In genomic region chr11:69339916-69340565, GRCh38 we compare ENCODE assay signal across 30 cellular contexts. TPM values are rescaled to one million over a fixed set of nuclear protein-coding genes. Genes with fewer than 3 reads are reported as not detected.
DNase-seq lines count a peak whose midpoint lies in the region; ATAC-seq, FAIRE-seq and TF ChIP-seq lines count a peak whose summit lies in the region.
"Had no signal": no experiment of that assay in that cellular context is flagged by ENCODE, and none has a peak within 500 bp of the region (broad histone marks: within the 10 kb centered on the region; RNA-seq: fewer than 3 reads in every experiment).

No MANE protein-coding gene starts in this region.

- H3K27ac ChIP-seq in IMR-90 (ENCODE audit: insufficient read depth, low read length) (no peak overlapping the region), neuronal stem cell (replicated peaks; ENCODE audit: low read length) (no peak overlapping the region), OCI-LY7 (ENCODE audit: low read depth, low read length, poor library complexity, severe bottlenecking) (no peak overlapping the region)
- H3K27ac ChIP-seq: adrenal gland, BLaER1, heart left ventricle, neutrophil, psoas muscle, RWPE1, testis had no signal

- peaks cover 12% of the 10 kb centered on the region; the same call in 1 of the 2 replicates for H3K9me1 ChIP-seq in IMR-90 (ENCODE audit: insufficient read depth, low read length)

- peak overlapping the region; percentile 92 for H2AK5ac ChIP-seq in IMR-90 (ENCODE audit: low read depth, low read length)
- no peak overlapping the region for H2AK5ac ChIP-seq in neuronal stem cell (ENCODE audit: low read depth, low read length)

- H3K4me3 ChIP-seq in IMR-90 (ENCODE audit: insufficient read depth, low read depth, low read length) = no peak overlapping the region
- H3K4me3 ChIP-seq in neuronal stem cell (ENCODE audit: low read length in 2 of 2) = peak overlapping the region in 1 of 2 donors; percentile 23
- H3K4me3 ChIP-seq in OCI-LY7 (ENCODE audit: low read depth, low read length, poor library complexity, severe bottlenecking) = no peak overlapping the region
- H3K4me3 ChIP-seq: adrenal gland, BLaER1, heart left ventricle, psoas muscle, testis had no signal

- H2BK20ac ChIP-seq in IMR-90 (ENCODE audit: low read depth, low read length) = peak overlapping the region; percentile 14; the same call in 1 of the 2 replicates

- H3K56ac ChIP-seq in IMR-90 (ENCODE audit: extremely low read depth, insufficient read depth, low read length) = no peak overlapping the region

- no peak overlapping the region for H4K5ac ChIP-seq in IMR-90 (ENCODE audit: low read depth, low read length)

- H4K8ac ChIP-seq in IMR-90 (ENCODE audit: low read depth in 2 of 2, low read length in 2 of 2) (no peak overlapping the region), neuronal stem cell (ENCODE audit: low read depth, low read length) (no peak overlapping the region)

- H3K23ac ChIP-seq in IMR-90 (ENCODE audit: low read depth, low read length) = no peak overlapping the region
- H3K23ac ChIP-seq in neuronal stem cell (ENCODE audit: low read depth, low read length, poor library complexity) = no peak overlapping the region

- 0 out of 2 replicates have a peak, but pooled peaks cover 2% of the 10 kb centered on the region for H3K9me3 ChIP-seq in IMR-90 (ENCODE audit: control insufficient read depth, insufficient read depth, low read length)
- H3K9me3 ChIP-seq in neuronal stem cell (replicated peaks in 1 of 2; ENCODE audit: control insufficient read depth in 2 of 2, insufficient read depth in 1 of 2, low read depth in 1 of 2, low read length in 2 of 2) = no peaks in the 10 kb centered on the region
- H3K9me3 ChIP-seq in OCI-LY7 (ENCODE audit: low read length) = no peaks in the 10 kb centered on the region
- H3K9me3 ChIP-seq: adrenal gland, heart left ventricle, neutrophil, psoas muscle, testis had no signal

- ATAC-seq in IMR-90 (ENCODE audit: low read depth) = no peak
- ATAC-seq: heart left ventricle; psoas muscle; stimulated activated effector memory CD8-positive, alpha-beta T cell treated with anti-CD3 and anti-CD28 coated beads, Interleukin-12 subunit alpha, Interleukin-12 subunit beta, amount 100 ng/mL, for 72 hours had no signal

- H2AFZ ChIP-seq in IMR-90 (replicated peaks; ENCODE audit: low read length, poor library complexity) (no peak overlapping the region), neuronal stem cell (ENCODE audit: low read length) (no peak overlapping the region), OCI-LY7 (ENCODE audit: low read length) (no peak overlapping the region)

- no peak overlapping the region for H3K18ac ChIP-seq in IMR-90 (ENCODE audit: low read depth, low read length)
- H3K18ac ChIP-seq in neuronal stem cell (ENCODE audit: low read length) = peak overlapping the region; percentile 49

- peak overlapping the region; percentile 89 for H3K27ac Mint-ChIP-seq in activated naive CD4-positive, alpha-beta T cell treated with anti-CD3 and anti-CD28 coated beads, Interleukin-2, amount 50 U/mL, for 24 hours
- H3K27ac Mint-ChIP-seq: T-helper 1 cell treated with Interleukin-12 subunit alpha and Interleukin-12 subunit beta and Interleukin-4 antibody, amounts not matched to agents 30 μg/mL and 1 μg/mL, for 36 hours had no signal

- no peaks in the 10 kb centered on the region for H3K9me3 Mint-ChIP-seq in activated naive CD4-positive, alpha-beta T cell treated with anti-CD3 and anti-CD28 coated beads, Interleukin-2, amount 50 U/mL, for 24 hours

- FAIRE-seq in RCC 7860 (lab: Jason Lieb, UNC) = no peak
- FAIRE-seq: GM18507 had no signal

- TF ChIP-seq CTCF in IMR-90 (conservative IDR thresholded peaks at IDR 0.05; ENCODE audit: low read depth, low read length) (no peak), OCI-LY7 (conservative IDR thresholded peaks at IDR 0.05; ENCODE audit: low read length) (no peak)

- H3K4me1 ChIP-seq in IMR-90 (ENCODE audit: control insufficient read depth, insufficient read depth, low read length) (peaks cover 7% of the 10 kb centered on the region), neuronal stem cell (ENCODE audit: control insufficient read depth in 2 of 2, insufficient read depth in 1 of 2, low read depth in 1 of 2, low read length in 2 of 2) (peaks cover 0 to 1% of the 10 kb centered on the region in 2 donors), OCI-LY7 (ENCODE audit: insufficient read depth, low read length, poor library complexity, severe bottlenecking) (peaks cover 8% of the 10 kb centered on the region)
- H3K4me1 ChIP-seq: adrenal gland, psoas muscle, testis had no signal

- no peak overlapping the region for H3K4me2 ChIP-seq in IMR-90 (ENCODE audit: low read depth, low read length)
- H3K4me2 ChIP-seq in neuronal stem cell (ENCODE audit: insufficient read depth, low read length, poor library complexity, severe bottlenecking) = no peak overlapping the region
- no peak overlapping the region for H3K4me2 ChIP-seq in OCI-LY7 (ENCODE audit: low read length)
- H3K4me2 ChIP-seq: BLaER1 had no signal

- no peaks in the 10 kb centered on the region for H3K9me2 ChIP-seq in OCI-LY7 (ENCODE audit: insufficient read depth, low read length)

- H3K36me3 ChIP-seq in IMR-90 (ENCODE audit: control insufficient read depth, insufficient read depth, low read length) = no peaks in the 10 kb centered on the region
- H3K36me3 ChIP-seq in neuronal stem cell (replicated peaks in 1 of 2; ENCODE audit: control insufficient read depth in 2 of 2, insufficient read depth in 2 of 2, low read length in 2 of 2) = no peaks in the 10 kb centered on the region
- H3K36me3 ChIP-seq in OCI-LY7 (ENCODE audit: insufficient read depth, low read length) = no peaks in the 10 kb centered on the region
- H3K36me3 ChIP-seq: adrenal gland, BLaER1, heart left ventricle, neutrophil had no signal

- WGBS in IMR-90 (ENCODE audit: extremely low coverage in 2 of 2, insufficient read length in 1 of 2), 2 experiments = no CpG with 5 or more reads among the region's 6 CpGs
- no CpG with 5 or more reads among the region's 6 CpGs for WGBS in neuronal stem cell (ENCODE audit: extremely low coverage in 2 of 2, insufficient read length in 2 of 2, insufficient replicate concordance in 1 of 2), 2 donors

- H3K14ac ChIP-seq in IMR-90 (replicated peaks; ENCODE audit: low read depth, low read length) (0 out of 2 replicates have a peak overlapping the region, but pooled peaks have one; percentile 41), neuronal stem cell (ENCODE audit: low read length) (no peak overlapping the region)

- BruUV-seq in IMR-90 (replicated peaks; lab: Mats Ljungman, UMichigan) (no TSS peak), OCI-LY7 (replicated peaks; lab: Mats Ljungman, UMichigan) (no TSS peak)

- dilution Hi-C loops in IMR-90 (cut with HindIII; ENCODE audit: low sequenced_read_pairs, unreplicated experiment) = no loop called here

- no peak overlapping the region; the same call in 1 of the 2 replicates for H3K4ac ChIP-seq in IMR-90 (ENCODE audit: low read depth, low read length)
- H3K4ac ChIP-seq in neuronal stem cell (ENCODE audit: low read length) = no peak overlapping the region

- in situ Hi-C loops in IMR-90 (cut with MboI; ENCODE audit: low sequenced_read_pairs) = no loop called here

- H3K79me1 ChIP-seq in IMR-90 (ENCODE audit: low read depth in 1 of 2, low read length in 2 of 2) (peaks cover under 1 to 58% of the 10 kb centered on the region in 2 experiments; a peak in 3 of 4 replicates), neuronal stem cell (ENCODE audit: low read depth, low read length) (no peaks in the 10 kb centered on the region)

- H3K4me1 Mint-ChIP-seq in activated naive CD4-positive, alpha-beta T cell treated with anti-CD3 and anti-CD28 coated beads, Interleukin-2, amount 50 U/mL, for 24 hours = peaks cover 43% of the 10 kb centered on the region
- H3K4me1 Mint-ChIP-seq: brain had no signal

- H3K4me3 Mint-ChIP-seq in activated naive CD4-positive, alpha-beta T cell treated with anti-CD3 and anti-CD28 coated beads, Interleukin-2, amount 50 U/mL, for 24 hours = peak overlapping the region; percentile 54
- H3K4me3 Mint-ChIP-seq: brain; stimulated activated effector memory CD8-positive, alpha-beta T cell treated with anti-CD3 and anti-CD28 coated beads, Interleukin-12 subunit alpha, Interleukin-12 subunit beta, amount 100 ng/mL, for 72 hours; T-helper 1 cell treated with Interleukin-12 subunit alpha and Interleukin-12 subunit beta and Interleukin-4 antibody, amounts not matched to agents 30 μg/mL and 1 μg/mL, for 36 hours had no signal

- peak overlapping the region; percentile 76; the same call in 2 of the 3 replicates for H2BK15ac ChIP-seq in IMR-90 (ENCODE audit: low read depth, low read length)
- no peak overlapping the region for H2BK15ac ChIP-seq in neuronal stem cell (ENCODE audit: low read length)

- no peak overlapping the region for H2AK9ac ChIP-seq in IMR-90 (replicated peaks; ENCODE audit: low read depth, low read length, poor library complexity)

- peaks cover 4% of the 10 kb centered on the region for H3K36me3 Mint-ChIP-seq in activated naive CD4-positive, alpha-beta T cell treated with anti-CD3 and anti-CD28 coated beads, Interleukin-2, amount 50 U/mL, for 24 hours
- H3K36me3 Mint-ChIP-seq: brain had no signal

- H2BK5ac ChIP-seq in IMR-90 (ENCODE audit: low read depth, low read length, poor library complexity, severe bottlenecking) (no peak overlapping the region), neuronal stem cell (ENCODE audit: low read length) (no peak overlapping the region)

- no peaks in the 10 kb centered on the region for H3K27me3 ChIP-seq in IMR-90 (ENCODE audit: control insufficient read depth, insufficient read depth, low read length)
- H3K27me3 ChIP-seq in neuronal stem cell (ENCODE audit: control insufficient read depth in 3 of 3, insufficient read depth in 3 of 3, low read depth in 1 of 3, low read length in 3 of 3) = no peaks in the 10 kb centered on the region
- H3K27me3 ChIP-seq: adrenal gland, BLaER1, heart left ventricle, neutrophil, testis had no signal

- POLR2A ChIA-PET in IMR-90 (lab: Charles Lee; ENCODE audit: unreplicated experiment) = no interaction called here
- POLR2A ChIA-PET in OCI-LY7 (lab: Charles Lee) = no interaction called here

- TF ChIP-seq POLR2A in IMR-90 (IDR thresholded peaks at IDR 0.05; ENCODE audit: low read depth, low read length) = no peak

- intact Hi-C loops in IMR-90 (cut with micrococcal nuclease) (no loop called here), OCI-LY7 (cut with micrococcal nuclease; ENCODE audit: unreplicated experiment) (no loop called here)

- H2BK12ac ChIP-seq in neuronal stem cell (ENCODE audit: low read length) = no peak overlapping the region

- H4K91ac ChIP-seq in IMR-90 (ENCODE audit: insufficient read depth, low read depth, low read length) (no peak overlapping the region), neuronal stem cell (ENCODE audit: low read depth, low read length, poor library complexity) (no peak overlapping the region)

- no peaks in the 10 kb centered on the region for H3K79me2 ChIP-seq in OCI-LY7 (ENCODE audit: insufficient read depth, low read depth, low read length)

- no peak overlapping the region for H3K9ac ChIP-seq in IMR-90 (ENCODE audit: low read depth, low read length)
- H3K9ac ChIP-seq in neuronal stem cell (ENCODE audit: low read depth, low read length, poor library complexity) = no peak overlapping the region
- H3K9ac ChIP-seq: BLaER1 had no signal

- DNase-seq in activated T-cell treated with anti-CD3 and anti-CD28 coated beads for 4 hours (peak; percentile 3), IMR-90 (no peak), neuronal stem cell (ENCODE audit: low spot score) (no peak), RCC 7860 (ENCODE audit: low spot score) (no peak), OCI-LY7 (ENCODE audit: low spot score) (no peak), SW480 (ENCODE audit: low spot score) (no peak)
- no peak for DNase-seq in activated T-cell treated with anti-CD3 and anti-CD28 coated beads, Interleukin-2, amount 50 U/mL, for 1 hour
- DNase-seq: effector CD8-positive, alpha-beta T cell; erythroblast; foreskin fibroblast; GDM1; GOT3; heart left ventricle; mammary epithelial cell; NCI-H1048; NCI-H2029; NCI-H2227 treated with DMSO at 0.1 percent for 48 hours; NCI-H774; psoas muscle; testis had no signal

- TF ChIP-seq RAD21 in IMR-90 (IDR thresholded peaks at IDR 0.05; ENCODE audit: low read length) = no peak

- no peaks in the 10 kb centered on the region for H3K27me3 Mint-ChIP-seq in activated naive CD4-positive, alpha-beta T cell treated with anti-CD3 and anti-CD28 coated beads, Interleukin-2, amount 50 U/mL, for 24 hours

- H2BK120ac ChIP-seq in IMR-90 (ENCODE audit: low read depth, low read length) (no peak overlapping the region), neuronal stem cell (ENCODE audit: low read depth, low read length) (no peak overlapping the region)

- CTCF ChIA-PET in IMR-90 (lab: Yijun Ruan, JAX) = no interaction called here
- CTCF ChIA-PET in OCI-LY7 (lab: Charles Lee; ENCODE audit: unreplicated experiment) = no interaction called here

- no peaks in the 10 kb centered on the region for H4K20me1 ChIP-seq in IMR-90 (ENCODE audit: insufficient read depth, low read length)
- no peaks in the 10 kb centered on the region for H4K20me1 ChIP-seq in OCI-LY7 (ENCODE audit: insufficient read depth, low read length)
- H4K20me1 ChIP-seq: BLaER1 had no signal

RNA-seq across cellular contexts. Expression of gene MYEOV, which starts 46.1 kb away (rescaled TPM):
- total RNA-seq in IMR-90 (2012; rRNA removed) (6.1 and 6.8 TPM in 2 replicates), OCI-LY7 (2022) (7.7 and 8.8 TPM in 2 replicates)
- 5.8 and 12.5 TPM in 2 replicates for polyA plus RNA-seq in IMR-90 (2012; rRNA removed)
- polyA plus RNA-seq in IMR-90 (2012; cell fraction: cytosol; rRNA removed) = 3.3 and 5.6 TPM in 2 replicates
- 7.1 and 13.0 TPM in 2 replicates for polyA plus RNA-seq in IMR-90 (2012; cell fraction: nucleus; rRNA removed; ENCODE audit: low replicate concordance)
- 0.08 TPM for polyA plus RNA-seq in neuronal stem cell (2013, experiment 1 of 2)
- 0.26 TPM for polyA plus RNA-seq in neuronal stem cell (2013, experiment 2 of 2)
- 1.0 and 3.2 TPM in 2 replicates for total RNA-seq in OCI-LY7 (2014; rRNA removed; shearing (Covaris generic))
- total RNA-seq: cerebellum had no signal
